Comparison of ENCODE assay signal across 35 cellular contexts in genomic region chr1:231682761-231683160, GRCh38.
"Had no signal": no experiment of that assay in that cellular context is flagged by ENCODE, and none has a peak within 500 bp of the region (broad histone marks: within the 10 kb centered on the region; RNA-seq: fewer than 3 reads in every experiment).

No MANE protein-coding gene starts in this region.

- H3K4me1 ChIP-seq: ascending aorta had no signal

- H3K27me3 Mint-ChIP-seq: activated CD4-positive, alpha-beta T cell treated with anti-CD3 and anti-CD28 coated beads, Interleukin-2, amount 10 ng/mL, durations not matched to agents 24 days and 14 days; activated CD8-positive, alpha-beta T cell treated with anti-CD3 and anti-CD28 coated beads for 36 hours; activated naive CD4-positive, alpha-beta T cell treated with anti-CD3 and anti-CD28 coated beads, Interleukin-2, amount 50 U/mL, for 24 hours; activated naive CD8-positive, alpha-beta T cell treated with anti-CD3 and anti-CD28 coated beads, Interleukin-2, amount 10 ng/mL, durations not matched to agents 7 days and 5 days; activated T-cell treated with anti-CD3 and anti-CD28 coated beads, Interleukin-2, amount 50 U/mL, for 24 hours; central memory CD8-positive, alpha-beta T cell had no signal

- H3K4me3 ChIP-seq: ascending aorta, cardiac muscle cell, MG63, PC-9 had no signal

- H3K27me3 ChIP-seq: ascending aorta, cardiac muscle cell, MG63 had no signal

- H2AFZ ChIP-seq: PC-9 had no signal

- H3K4me1 Mint-ChIP-seq: activated CD4-positive, alpha-beta T cell treated with anti-CD3 and anti-CD28 coated beads, Interleukin-2, amount 10 ng/mL, durations not matched to agents 24 days and 14 days; central memory CD8-positive, alpha-beta T cell had no signal

- H3K4me2 ChIP-seq: PC-9 had no signal

- H3K4me3 Mint-ChIP-seq: activated CD4-positive, alpha-beta T cell treated with anti-CD3 and anti-CD28 coated beads, Interleukin-2, amount 10 ng/mL, durations not matched to agents 24 days and 14 days; activated CD8-positive, alpha-beta T cell treated with anti-CD3 and anti-CD28 coated beads for 36 hours; activated naive CD4-positive, alpha-beta T cell treated with anti-CD3 and anti-CD28 coated beads, Interleukin-2, amount 50 U/mL, for 24 hours; activated naive CD8-positive, alpha-beta T cell treated with anti-CD3 and anti-CD28 coated beads, Interleukin-2, amount 10 ng/mL, durations not matched to agents 7 days and 5 days; activated T-cell treated with anti-CD3 and anti-CD28 coated beads, Interleukin-2, amount 50 U/mL, for 24 hours; central memory CD8-positive, alpha-beta T cell; IgD-negative memory B cell had no signal

- H3K27ac ChIP-seq: ascending aorta, cardiac muscle cell, PC-9, RWPE1 had no signal

- H3K9me3 Mint-ChIP-seq: activated naive CD4-positive, alpha-beta T cell treated with anti-CD3 and anti-CD28 coated beads, Interleukin-2, amount 50 U/mL, for 24 hours had no signal

- H3K36me3 ChIP-seq: ascending aorta, cardiac muscle cell, MG63 had no signal

- DNase-seq: activated CD4-positive, alpha-beta T cell treated with anti-CD3 and anti-CD28 coated beads, Interleukin-2, amount 10 ng/mL, durations not matched to agents 24 days and 14 days; activated CD4-positive, alpha-beta T cell treated with anti-CD3 and anti-CD28 coated beads, Interleukin-2, amount 50 U/mL, for 4 hours; activated CD8-positive, alpha-beta T cell treated with anti-CD3 and anti-CD28 coated beads for 36 hours; activated gamma-delta T cell; activated naive CD4-positive, alpha-beta T cell treated with Interleukin-2 at 50 U/mL for 16 hours; activated naive CD8-positive, alpha-beta T cell treated with anti-CD3 and anti-CD28 coated beads, Interleukin-2, amount 10 ng/mL, durations not matched to agents 7 days and 5 days; activated T-cell treated with anti-CD3 and anti-CD28 coated beads, Interleukin-2, amount 50 U/mL, for 24 hours; amygdala; Karpas-422; KBM-7; MG63; NCI-H1048; NCI-H1105 treated with DMSO at 0.1 percent for 48 hours; NCI-H1436; NCI-H187; NCI-H2029 treated with DMSO at 0.1 percent for 48 hours; NCI-H2107; NCI-H226; NCI-H446 treated with DMSO at 0.1 percent for 48 hours; NCI-H526; NCI-H774; PC-9; SIG-M5; SW 1271; T-helper 1 cell; T-helper 2 cell; T-helper 9 cell had no signal

- ATAC-seq: activated CD8-positive, alpha-beta T cell treated with anti-CD3 and anti-CD28 coated beads for 36 hours; Right ventricle myocardium inferior had no signal

- H3K27ac Mint-ChIP-seq: activated CD4-positive, alpha-beta T cell treated with anti-CD3 and anti-CD28 coated beads, Interleukin-2, amount 10 ng/mL, durations not matched to agents 24 days and 14 days; activated CD8-positive, alpha-beta T cell treated with anti-CD3 and anti-CD28 coated beads for 36 hours; activated naive CD4-positive, alpha-beta T cell treated with anti-CD3 and anti-CD28 coated beads, Interleukin-2, amount 50 U/mL, for 24 hours; activated naive CD8-positive, alpha-beta T cell treated with anti-CD3 and anti-CD28 coated beads, Interleukin-2, amount 10 ng/mL, durations not matched to agents 7 days and 5 days; activated T-cell treated with anti-CD3 and anti-CD28 coated beads, Interleukin-2, amount 50 U/mL, for 24 hours; activated T-helper 2 cell treated with anti-CD3 and anti-CD28 coated beads, Interferon-gamma antibody, Interleukin-2, Interleukin-4, amounts not matched to agents 10 μg/mL and 5 μg/mL and 100 μg/mL, durations not matched to agents 14 hours and 24 hours and 36 hours; IgD-negative memory B cell had no signal
